Comparison of ENCODE assay signal across 11 cellular contexts in genomic region chr4:140239311-140239710, GRCh38.
DNase-seq lines count a peak whose midpoint lies in the region; ATAC-seq and TF ChIP-seq lines count a peak whose summit lies in the region.
"Had no signal": no experiment of that assay in that cellular context is flagged by ENCODE, and none has a peak within 500 bp of the region (broad histone marks: within the 10 kb centered on the region; RNA-seq: fewer than 3 reads in every experiment).

No MANE protein-coding gene starts in this region.

- H2BK15ac ChIP-seq in mesenchymal stem cell (ENCODE audit: low read depth, poor library complexity, severe bottlenecking), result no peak overlapping the region

- H3K4me2 ChIP-seq in KMS-11, result peak overlapping the region; percentile 67
- no peak overlapping the region for H3K4me2 ChIP-seq in mesenchymal stem cell (ENCODE audit: low read length, poor library complexity, severe bottlenecking)

- peak overlapping the region in 1 of 2 experiments; percentile 1 for H2BK12ac ChIP-seq in mesenchymal stem cell (ENCODE audit: low read length in 2 of 2)

- no peaks in the 10 kb centered on the region for H3K79me1 ChIP-seq in mesenchymal stem cell (replicated peaks; ENCODE audit: low read length, poor library complexity, severe bottlenecking)

- no peak for TF ChIP-seq CTCF in BE2C (IDR thresholded peaks at IDR 0.05; ENCODE audit: low read depth, low read length)
- TF ChIP-seq CTCF in KMS-11 (conservative IDR thresholded peaks at IDR 0.05; ENCODE audit: low read depth, low read length), result no peak

- no peaks in the 10 kb centered on the region for H4K20me1 ChIP-seq in KMS-11 (ENCODE audit: insufficient read depth)

- no peaks in the 10 kb centered on the region for H3K27me3 ChIP-seq in BE2C
- H3K27me3 ChIP-seq in KMS-11 (ENCODE audit: insufficient read depth, low read depth), result no peaks in the 10 kb centered on the region
- H3K27me3 ChIP-seq in mesenchymal stem cell (ENCODE audit: control insufficient read depth in 1 of 2, insufficient read depth in 1 of 2, low read length in 2 of 2), result no peaks in the 10 kb centered on the region
- H3K27me3 ChIP-seq: brain microvascular endothelial cell had no signal

- no peak overlapping the region for H4K91ac ChIP-seq in mesenchymal stem cell (ENCODE audit: low read length)

- H3K23ac ChIP-seq in mesenchymal stem cell (ENCODE audit: low read length in 2 of 2), result no peak overlapping the region

- 0 out of 2 replicates have a peak overlapping the region, but pooled peaks have one; percentile 3 for H3K4me3 ChIP-seq in BE2C (ENCODE audit: low read depth, low read length)
- H3K4me3 ChIP-seq in KMS-11 (IDR thresholded peaks at IDR 0.05; ENCODE audit: insufficient read depth, low read depth, low read length), result no peak overlapping the region
- H3K4me3 ChIP-seq in mesenchymal stem cell (ENCODE audit: insufficient read depth in 1 of 2, low read depth in 1 of 2, low read length in 2 of 2), result no peak overlapping the region

- H3K9ac ChIP-seq in KMS-11 (no peak overlapping the region), mesenchymal stem cell (ENCODE audit: low read length) (peak overlapping the region; percentile 86)

- no peak overlapping the region for H3K18ac ChIP-seq in mesenchymal stem cell (ENCODE audit: low read depth in 1 of 2, low read length in 2 of 2)

- DNase-seq in BE2C (peak; percentile 46), NCI-H524 (lab: John Stamatoyannopoulos, UW) (peak; percentile 60 to 73), mesenchymal stem cell (no peak), NCI-H1930 (lab: John Stamatoyannopoulos, UW) (no peak)
- DNase-seq: activated naive CD4-positive, alpha-beta T cell treated with anti-CD3 and anti-CD28 coated beads for 36 hours; brain microvascular endothelial cell; kidney had no signal

- H4K8ac ChIP-seq in mesenchymal stem cell (ENCODE audit: low read length), result no peak overlapping the region

- no peaks in the 10 kb centered on the region for H3K36me3 ChIP-seq in BE2C
- H3K36me3 ChIP-seq in KMS-11 (ENCODE audit: insufficient read depth), result no peaks in the 10 kb centered on the region
- H3K36me3 ChIP-seq in mesenchymal stem cell (ENCODE audit: control insufficient read depth in 1 of 2, insufficient read depth in 2 of 2, low read depth in 1 of 2, low read length in 2 of 2), result no peaks in the 10 kb centered on the region
- H3K36me3 ChIP-seq: brain microvascular endothelial cell had no signal

- H2BK5ac ChIP-seq in mesenchymal stem cell (ENCODE audit: low read depth, low read length, poor library complexity, severe bottlenecking), result no peak overlapping the region

- H3K4me1 ChIP-seq in BE2C, result peaks cover 69% of the 10 kb centered on the region
- H3K4me1 ChIP-seq in KMS-11 (ENCODE audit: low read depth, poor library complexity, severe bottlenecking), result peaks cover 99% of the 10 kb centered on the region
- H3K4me1 ChIP-seq in mesenchymal stem cell (ENCODE audit: control insufficient read depth, insufficient read depth, low read depth, low read length), result peaks cover 16% of the 10 kb centered on the region

- H3K9me3 ChIP-seq in BE2C (no peaks in the 10 kb centered on the region), mesenchymal stem cell (ENCODE audit: control insufficient read depth, low read length) (no peaks in the 10 kb centered on the region)

- 98% methylated on average over 7 of the region's 7 CpGs for WGBS in mesenchymal stem cell

- H2AFZ ChIP-seq in KMS-11 (ENCODE audit: low read depth) (0 out of 2 replicates have a peak overlapping the region, but pooled peaks have one; percentile 62), mesenchymal stem cell (ENCODE audit: low read depth, low read length) (no peak overlapping the region)

- no peaks in the 10 kb centered on the region for H3K79me2 ChIP-seq in KMS-11 (ENCODE audit: insufficient read depth, low read depth)

- H2BK120ac ChIP-seq in mesenchymal stem cell (ENCODE audit: low read depth, low read length), result no peak overlapping the region

- no peak overlapping the region for H3K14ac ChIP-seq in mesenchymal stem cell (ENCODE audit: low read length in 2 of 2)

- H2AK5ac ChIP-seq in mesenchymal stem cell (ENCODE audit: low read length, severe bottlenecking), result no peak overlapping the region

- ATAC-seq in HG02588 (IDR thresholded peaks at IDR 0.05; ENCODE audit: unreplicated experiment) (no peak), HG02938 (IDR thresholded peaks at IDR 0.05; ENCODE audit: unreplicated experiment) (no peak), HG03039 (IDR thresholded peaks at IDR 0.05; ENCODE audit: unreplicated experiment) (no peak)

- H3K27ac ChIP-seq in KMS-11 (no peak overlapping the region), mesenchymal stem cell (ENCODE audit: low read length, poor library complexity, severe bottlenecking) (no peak overlapping the region)
- H3K27ac ChIP-seq: brain microvascular endothelial cell had no signal

- H3K4ac ChIP-seq in mesenchymal stem cell (ENCODE audit: low read depth in 1 of 2, low read length in 2 of 2), result no peak overlapping the region

Comparison
In these comparisons a context has a peak if more than half of its experiments do, and no peak if none do; other contexts are left out.
1. DNase-seq: peak in BE2C (single experiment) and NCI-H524 (2 of 2); none in mesenchymal stem cell (single experiment) and NCI-H1930 (0 of 2).